In genomic region chr1:85502625-85503083, GRCh38 we compare ENCODE assay signal across 8 cellular contexts. TPM values are rescaled to one million over a fixed set of nuclear protein-coding genes. Genes with fewer than 3 reads are reported as not detected.
A peak's percentile ranks its signal among the peaks of the same experiment; 100 is the strongest.
DNase-seq lines count a peak whose midpoint lies in the region; ATAC-seq and TF ChIP-seq lines count a peak whose summit lies in the region.

No MANE protein-coding gene starts in this region.

- H3K4me2 ChIP-seq in smooth muscle cell = peak overlapping the region; percentile 62

- H3K27ac ChIP-seq in heart left ventricle (peak overlapping the region in 1 of 12 donors; percentile 43), smooth muscle cell (ENCODE audit: low read depth) (peak overlapping the region; percentile 21)

- H3K4me3 ChIP-seq in heart left ventricle (no peak overlapping the region), smooth muscle cell (no peak overlapping the region)

- peaks cover 52% of the 10 kb centered on the region for H3K79me2 ChIP-seq in smooth muscle cell (ENCODE audit: low read depth)

- no peaks in the 10 kb centered on the region for H3F3A ChIP-seq in smooth muscle cell (ENCODE audit: low read depth)

- peaks cover 0 to 13% (median 0%) of the 10 kb centered on the region in 12 donors for H3K9me3 ChIP-seq in heart left ventricle
- no peaks in the 10 kb centered on the region for H3K9me3 ChIP-seq in smooth muscle cell (replicated peaks; ENCODE audit: low read depth)

- intact Hi-C loops in heart left ventricle (cut with DNase I) = loop anchor here in 9 of 10 donors (1.0 to 10.0 kb wide), 8 partner anchors 75 to 195 kb away; partner anchors contain the start of gene CCN1 (in 3 of the 9)

- peaks cover 49% of the 10 kb centered on the region for H4K20me1 ChIP-seq in smooth muscle cell (ENCODE audit: low read depth)

- no peak overlapping the region for H2AFZ ChIP-seq in smooth muscle cell (ENCODE audit: low read depth)

- peaks cover 0 to 8% (median 3%) of the 10 kb centered on the region in 12 donors for H3K4me1 ChIP-seq in heart left ventricle
- H3K4me1 ChIP-seq in smooth muscle cell (ENCODE audit: low read depth) = no peaks in the 10 kb centered on the region

- no peak for TF ChIP-seq POLR2A in heart left ventricle (IDR thresholded peaks at IDR 0.05)

- H3K27me3 ChIP-seq in heart left ventricle (no peaks in the 10 kb centered on the region), smooth muscle cell (ENCODE audit: low read depth) (no peaks in the 10 kb centered on the region)

- ATAC-seq in heart left ventricle = peak; percentile 42 to 90 (median 84)

- H3K36me3 ChIP-seq in heart left ventricle (no peaks in the 10 kb centered on the region), smooth muscle cell (ENCODE audit: low read depth) (no peaks in the 10 kb centered on the region)

- TF ChIP-seq CTCF in heart left ventricle (IDR thresholded peaks at IDR 0.05) (peak; percentile 39 to 71 (median 56)), smooth muscle cell (IDR thresholded peaks at IDR 0.05; ENCODE audit: borderline replicate concordance, insufficient read depth, poor library complexity, severe bottlenecking) (peak; percentile 54)

- DNase-seq in AML-193 (lab: John Stamatoyannopoulos, UW) (peak; percentile 5 to 18), HT1080 (ENCODE audit: low read depth) (peak; percentile 36), SW 1271 (lab: John Stamatoyannopoulos, UW) (peak; percentile 8 to 25), heart left ventricle (peak; percentile 38 to 56 (median 45)), smooth muscle cell (lab: John Stamatoyannopoulos, UW; ENCODE audit: unreplicated experiment) (no peak), mesenteric fat pad (ENCODE audit: low spot score) (no peak)
- no peak for DNase-seq in stimulated activated naive CD4-positive, alpha-beta T cell (lab: John Stamatoyannopoulos, UW)
- DNase-seq in activated CD8-positive, alpha-beta memory T cell treated with anti-CD3 and anti-CD28 coated beads, Interleukin-2, amount 50 U/mL, for 48 hours = no peak

- no peak overlapping the region for H3K9ac ChIP-seq in smooth muscle cell (ENCODE audit: low read depth)

- WGBS in heart left ventricle, 4 donors = 38 to 48% (median 42%) methylated on average over 3 of the region's 3 CpGs
- WGBS in smooth muscle cell (ENCODE audit: low lambda C conversion rate) = 50% methylated on average over 3 of the region's 3 CpGs

RNA-seq across cellular contexts. Expression of gene DDAH1, which starts 37.7 kb away (rescaled TPM):
- total RNA-seq in HT1080 (2014; rRNA removed; shearing (Covaris generic)) = 74.2 and 94.2 TPM in 2 replicates
- 85.7 and 102 TPM in 2 replicates for polyA plus RNA-seq in HT1080 (2015; cell fraction: cytosol; rRNA removed)
- polyA plus RNA-seq in HT1080 (2015; cell fraction: nucleus; rRNA removed) = 39.9 and 40.7 TPM in 2 replicates
- total RNA-seq in heart left ventricle = 10 to 100 TPM in 8 of 9 donors, 1 to 10 TPM in 1; 9.8 to 33.9 (median 18.0) TPM
- polyA plus RNA-seq in heart left ventricle = 10 to 100 TPM in 1 of 2 donors, 1 to 10 TPM in 1; 5.7 to 14.7 TPM
- 30.8 and 31.6 TPM in 2 replicates for total RNA-seq in smooth muscle cell
- 10.2 and 13.8 TPM in 2 replicates for polyA plus RNA-seq in smooth muscle cell
- total RNA-seq in mesenteric fat pad = 15.4 TPM

Comparison
In these comparisons a context has a peak if more than half of its experiments do, and no peak if none do; other contexts are left out.
1. DNase-seq: peak in AML-193 (2 of 2), HT1080 (single experiment), SW 1271 (2 of 2) and heart left ventricle (5 of 5); none in smooth muscle cell (single experiment), stimulated activated naive CD4-positive, alpha-beta T cell (0 of 6), mesenteric fat pad (single experiment) and activated CD8-positive, alpha-beta memory T cell treated with anti-CD3 and anti-CD28 coated beads, Interleukin-2, amount 50 U/mL, for 48 hours (single experiment).